Comparison of ENCODE assay signal across 8 cellular contexts in genomic region chr10:38355997-38356926, GRCh38.
DNase-seq lines count a peak whose midpoint lies in the region; ATAC-seq and TF ChIP-seq lines count a peak whose summit lies in the region.
"Not testable (repeated sequence)": the region's sequence is repeated elsewhere in the genome, so short reads cannot be mapped to it uniquely, and the experiment has no call there.

No MANE protein-coding gene starts in this region.

- 7 to 8% methylated on average over 16 to 25 of the region's 56 CpGs for WGBS in thyroid gland, 2 donors

- H3K9me3 ChIP-seq in cardiac muscle cell (ENCODE audit: low read depth); thyroid gland: not testable (repeated sequence)

- not testable (repeated sequence) for H3K27me3 Mint-ChIP-seq in T-cell; activated naive CD8-positive, alpha-beta T cell treated with anti-CD3 and anti-CD28 coated beads, Interleukin-2, amount 50 U/mL, for 24 hours

- CTCF ChIA-PET in T-cell (lab: Charles Lee): not testable (repeated sequence)

- H3K4me3 Mint-ChIP-seq in T-cell: peak overlapping the region; percentile 81 to 92 (median 91)
- peak overlapping the region; percentile 85 for H3K4me3 Mint-ChIP-seq in activated naive CD8-positive, alpha-beta T cell treated with anti-CD3 and anti-CD28 coated beads, Interleukin-2, amount 50 U/mL, for 24 hours

- peak overlapping the region; percentile 91 to 98 for H3K27ac Mint-ChIP-seq in T-cell
- peak overlapping the region; percentile 91 for H3K27ac Mint-ChIP-seq in activated naive CD8-positive, alpha-beta T cell treated with anti-CD3 and anti-CD28 coated beads, Interleukin-2, amount 50 U/mL, for 24 hours

- H3K4me3 ChIP-seq in cardiac muscle cell: not testable (repeated sequence)
- peak overlapping the region in 2 of 3 donors; percentile 12 to 27 for H3K4me3 ChIP-seq in thyroid gland (replicated peaks in 1 of 3)

- DNase-seq in GM13976 (ENCODE audit: low spot score): peak; percentile 9
- peak; percentile 31 for DNase-seq in NCI-H128 (lab: John Stamatoyannopoulos, UW; ENCODE audit: unreplicated experiment)
- peak; percentile 51 to 87 (median 80) for DNase-seq in T-cell
- peak; percentile 71 for DNase-seq in activated naive CD8-positive, alpha-beta T cell treated with anti-CD3 and anti-CD28 coated beads, Interleukin-2, amount 50 U/mL, for 24 hours
- DNase-seq in cardiac muscle cell (ENCODE audit: low read depth in 1 of 2, low spot score in 1 of 2): peak; percentile 65 to 68
- peak; percentile 83 for DNase-seq in pons (ENCODE audit: low spot score)
- DNase-seq in thyroid gland: peak; percentile 73 to 78

- not testable (repeated sequence) for H3K27ac ChIP-seq in cardiac muscle cell
- H3K27ac ChIP-seq in thyroid gland: peak overlapping the region; percentile 67 to 95 (median 89)

- H3K4me1 Mint-ChIP-seq in T-cell: peaks cover 0 to 21% (median 7%) of the 10 kb centered on the region in 3 donors
- H3K4me1 Mint-ChIP-seq in activated naive CD8-positive, alpha-beta T cell treated with anti-CD3 and anti-CD28 coated beads, Interleukin-2, amount 50 U/mL, for 24 hours: peaks cover 13% of the 10 kb centered on the region

- not testable (repeated sequence) for H3K4me1 ChIP-seq in cardiac muscle cell (ENCODE audit: low read depth); thyroid gland

- H3K36me3 Mint-ChIP-seq in T-cell; activated naive CD8-positive, alpha-beta T cell treated with anti-CD3 and anti-CD28 coated beads, Interleukin-2, amount 50 U/mL, for 24 hours (ENCODE audit: low read depth): not testable (repeated sequence)

- TF ChIP-seq CTCF in GM13976 (IDR thresholded peaks at IDR 0.05; ENCODE audit: borderline replicate concordance, control extremely low read depth, extremely low read depth, insufficient read depth, missing control alignments); cardiac muscle cell (IDR thresholded peaks at IDR 0.05; ENCODE audit: low read depth, low read length); thyroid gland (IDR thresholded peaks at IDR 0.05): not testable (repeated sequence)

- ATAC-seq in HG02798 (IDR thresholded peaks at IDR 0.05; ENCODE audit: poor library complexity, unreplicated experiment) (peak; percentile 100), T-cell (replicated peaks in 1 of 4) (peak; percentile 98 to 100 (median 100))
- ATAC-seq in activated naive CD8-positive, alpha-beta T cell treated with anti-CD3 and anti-CD28 coated beads, Interleukin-2, amount 50 U/mL, for 24 hours: peak; percentile 99

- not testable (repeated sequence) for H3K36me3 ChIP-seq in cardiac muscle cell, thyroid gland

- in situ Hi-C loops in GM13976 (cut with MboI; ENCODE audit: low sequenced_read_pairs, unreplicated experiment): not testable (repeated sequence)

- H3K9me3 Mint-ChIP-seq in T-cell; activated naive CD8-positive, alpha-beta T cell treated with anti-CD3 and anti-CD28 coated beads, Interleukin-2, amount 50 U/mL, for 24 hours: not testable (repeated sequence)

- POLR2A ChIA-PET in T-cell (lab: Charles Lee): not testable (repeated sequence)

- intact Hi-C loops in thyroid gland (cut with DNase I): not testable (repeated sequence)

- H3K27me3 ChIP-seq in cardiac muscle cell, thyroid gland: not testable (repeated sequence)

- TF ChIP-seq POLR2A in thyroid gland (IDR thresholded peaks at IDR 0.05): peak in 1 of 2 donors; percentile 68

Comparison
In these comparisons a context has a peak if more than half of its experiments do, and no peak if none do; other contexts are left out.
1. DNase-seq: peak in every context shown above with its lines; median percentile 83 in pons; 80 in T-cell; 76 in thyroid gland; 71 in activated naive CD8-positive, alpha-beta T cell treated with anti-CD3 and anti-CD28 coated beads, Interleukin-2, amount 50 U/mL, for 24 hours; 66 in cardiac muscle cell; 31 in NCI-H128; 9 in GM13976.